Comparison of ENCODE assay signal across 16 cellular contexts in genomic region chr4:142378179-142378578, GRCh38.
A peak's percentile ranks its signal among the peaks of the same experiment; 100 is the strongest.
DNase-seq lines count a peak whose midpoint lies in the region; ATAC-seq lines count a peak whose summit lies in the region.
"Had no signal": no experiment of that assay in that cellular context is flagged by ENCODE, and none has a peak within 500 bp of the region (broad histone marks: within the 10 kb centered on the region; RNA-seq: fewer than 3 reads in every experiment).

No MANE protein-coding gene starts in this region.

- peaks cover 67% of the 10 kb centered on the region for H3K4me1 Mint-ChIP-seq in activated CD4-positive, alpha-beta T cell treated with anti-CD3 and anti-CD28 coated beads, Interleukin-2, amount 10 ng/mL, durations not matched to agents 7 days and 5 days
- peaks cover 24% of the 10 kb centered on the region for H3K4me1 Mint-ChIP-seq in activated naive CD8-positive, alpha-beta T cell treated with anti-CD3 and anti-CD28 coated beads, Interleukin-2, amount 10 ng/mL, durations not matched to agents 7 days and 5 days
- peaks cover 29 to 71% (median 60%) of the 10 kb centered on the region in 4 donors for H3K4me1 Mint-ChIP-seq in naive thymus-derived CD8-positive, alpha-beta T cell

- H3K4me3 ChIP-seq in GM23248 = no peak overlapping the region
- H3K4me3 ChIP-seq: lower lobe of right lung, MG63, neural progenitor cell, right lobe of liver had no signal

- no peaks in the 10 kb centered on the region for H3K9me3 ChIP-seq in GM23248 (ENCODE audit: low read depth)
- H3K9me3 ChIP-seq: lower lobe of right lung, MG63, right lobe of liver had no signal

- POLR2A ChIA-PET in activated CD4-positive, alpha-beta T cell treated with anti-CD3 and anti-CD28 coated beads, Interleukin-2, amount 10 ng/mL, durations not matched to agents 7 days and 5 days (lab: Charles Lee) = interaction anchor here (0.6 to 0.9 kb wide), 2 partner anchors 25 to 31 kb away, joined by 3 to 5 read pairs; no protein-coding TSS in a partner anchor
- POLR2A ChIA-PET in activated naive CD8-positive, alpha-beta T cell treated with anti-CD3 and anti-CD28 coated beads, Interleukin-2, amount 10 ng/mL, durations not matched to agents 7 days and 5 days (lab: Charles Lee) = interaction anchor here (1.3 kb wide), 1 partner anchor 27 kb away, joined by 6 read pairs; no protein-coding TSS in a partner anchor
- POLR2A ChIA-PET in naive thymus-derived CD8-positive, alpha-beta T cell (lab: Charles Lee) = interaction anchor here (1.2 to 1.4 kb wide), 2 partner anchors 9 to 25 kb away, joined by 3 read pairs; no protein-coding TSS in a partner anchor

- no peak for DNase-seq in activated CD4-positive, alpha-beta T cell treated with anti-CD3 and anti-CD28 coated beads, Interleukin-2, amount 10 ng/mL, durations not matched to agents 7 days and 5 days
- no peak for DNase-seq in activated CD4-positive, alpha-beta T cell treated with anti-CD3 and anti-CD28 coated beads for 4 hours
- no peak for DNase-seq in GM23248
- no peak for DNase-seq in activated naive CD8-positive, alpha-beta T cell treated with anti-CD3 and anti-CD28 coated beads, Interleukin-2, amount 10 ng/mL, durations not matched to agents 7 days and 5 days
- DNase-seq in naive thymus-derived CD8-positive, alpha-beta T cell = no peak
- DNase-seq in HPDE6-E6E7 (ENCODE audit: extremely low spot score) = no peak
- DNase-seq in SHP77 treated with DMSO at 0.1 percent for 48 hours (lab: John Stamatoyannopoulos, UW) = no peak
- DNase-seq: ACHN; amygdala; lower lobe of right lung; MG63; NCI-H2029; right lobe of liver; stimulated activated CD4-positive, alpha-beta T cell treated with anti-CD3 and anti-CD28 coated beads, Interleukin-4, amount 100 ng/mL, for 24 hours had no signal

- no peak overlapping the region for H3K9ac ChIP-seq in GM23248
- H3K9ac ChIP-seq: neural progenitor cell had no signal

- no peaks in the 10 kb centered on the region for H3K36me3 ChIP-seq in GM23248 (ENCODE audit: low read depth)
- H3K36me3 ChIP-seq: lower lobe of right lung, MG63, neural progenitor cell, right lobe of liver had no signal

- peak overlapping the region; percentile 81 for H3K27ac Mint-ChIP-seq in activated CD4-positive, alpha-beta T cell treated with anti-CD3 and anti-CD28 coated beads, Interleukin-2, amount 10 ng/mL, durations not matched to agents 7 days and 5 days
- peak overlapping the region; percentile 87 for H3K27ac Mint-ChIP-seq in activated naive CD8-positive, alpha-beta T cell treated with anti-CD3 and anti-CD28 coated beads, Interleukin-2, amount 10 ng/mL, durations not matched to agents 7 days and 5 days
- peak overlapping the region in 6 of 10 donors; percentile 4 to 92 (median 58) for H3K27ac Mint-ChIP-seq in naive thymus-derived CD8-positive, alpha-beta T cell
- H3K27ac Mint-ChIP-seq: neural progenitor cell had no signal

- H3F3A ChIP-seq in GM23248 (ENCODE audit: insufficient read depth) = peaks cover 36% of the 10 kb centered on the region

- CTCF ChIA-PET in activated CD4-positive, alpha-beta T cell treated with anti-CD3 and anti-CD28 coated beads, Interleukin-2, amount 10 ng/mL, durations not matched to agents 7 days and 5 days (lab: Charles Lee) = interaction anchor here (0.7 to 2.3 kb wide), 12 partner anchors 10 to 42 kb away, joined by 3 to 7 read pairs (median 4); no protein-coding TSS in a partner anchor

- peaks cover 34% of the 10 kb centered on the region for H3K36me3 Mint-ChIP-seq in activated CD4-positive, alpha-beta T cell treated with anti-CD3 and anti-CD28 coated beads, Interleukin-2, amount 10 ng/mL, durations not matched to agents 7 days and 5 days (ENCODE audit: low read depth)
- peaks cover 17% of the 10 kb centered on the region for H3K36me3 Mint-ChIP-seq in activated naive CD8-positive, alpha-beta T cell treated with anti-CD3 and anti-CD28 coated beads, Interleukin-2, amount 10 ng/mL, durations not matched to agents 7 days and 5 days
- H3K36me3 Mint-ChIP-seq in naive thymus-derived CD8-positive, alpha-beta T cell = peaks cover 0 to 19% (median 4%) of the 10 kb centered on the region in 3 donors
- H3K36me3 Mint-ChIP-seq: neural progenitor cell had no signal

- H3K4me1 ChIP-seq in GM23248 (ENCODE audit: insufficient read depth) = peaks cover 70% of the 10 kb centered on the region
- H3K4me1 ChIP-seq: lower lobe of right lung, right lobe of liver had no signal

- WGBS in GM23248 (ENCODE audit: low coverage in 1 of 2, low lambda C conversion rate in 2 of 2, missing lambda C conversion rate in 2 of 2), 2 experiments = 93 to 97% methylated on average over 2 of the region's 2 CpGs

- no peaks in the 10 kb centered on the region for H4K20me1 ChIP-seq in GM23248 (ENCODE audit: insufficient read depth)

- peak overlapping the region; percentile 86 for H3K27ac ChIP-seq in GM23248
- H3K27ac ChIP-seq: lower lobe of right lung, neural progenitor cell, right lobe of liver had no signal

- H3K79me2 ChIP-seq in GM23248 (ENCODE audit: insufficient read depth) = peaks cover 70% of the 10 kb centered on the region

- no peaks in the 10 kb centered on the region for H3K27me3 ChIP-seq in GM23248 (replicated peaks; ENCODE audit: insufficient read depth)
- H3K27me3 ChIP-seq: MG63, neural progenitor cell, right lobe of liver had no signal

- no peak overlapping the region for H3K4me3 Mint-ChIP-seq in activated CD4-positive, alpha-beta T cell treated with anti-CD3 and anti-CD28 coated beads, Interleukin-2, amount 10 ng/mL, durations not matched to agents 7 days and 5 days
- peak overlapping the region; percentile 58 for H3K4me3 Mint-ChIP-seq in activated naive CD8-positive, alpha-beta T cell treated with anti-CD3 and anti-CD28 coated beads, Interleukin-2, amount 10 ng/mL, durations not matched to agents 7 days and 5 days
- H3K4me3 Mint-ChIP-seq in naive thymus-derived CD8-positive, alpha-beta T cell = peak overlapping the region in 5 of 10 donors; percentile 32 to 76 (median 50)
- H3K4me3 Mint-ChIP-seq: neural progenitor cell had no signal

- no peak for ATAC-seq in activated naive CD8-positive, alpha-beta T cell treated with anti-CD3 and anti-CD28 coated beads, Interleukin-2, amount 10 ng/mL, durations not matched to agents 7 days and 5 days (ENCODE audit: low read depth)
- no peak for ATAC-seq in naive thymus-derived CD8-positive, alpha-beta T cell
- ATAC-seq in HG02885 (IDR thresholded peaks at IDR 0.05; ENCODE audit: poor library complexity, unreplicated experiment) = no peak
- ATAC-seq: lower lobe of right lung, right lobe of liver had no signal

- no peaks in the 10 kb centered on the region for H3K27me3 Mint-ChIP-seq in activated CD4-positive, alpha-beta T cell treated with anti-CD3 and anti-CD28 coated beads, Interleukin-2, amount 10 ng/mL, durations not matched to agents 7 days and 5 days
- no peaks in the 10 kb centered on the region for H3K27me3 Mint-ChIP-seq in activated naive CD8-positive, alpha-beta T cell treated with anti-CD3 and anti-CD28 coated beads, Interleukin-2, amount 10 ng/mL, durations not matched to agents 7 days and 5 days
- no peaks in the 10 kb centered on the region for H3K27me3 Mint-ChIP-seq in naive thymus-derived CD8-positive, alpha-beta T cell

- in situ Hi-C loops in GM23248 (cut with MboI) = no loop called here

- no peaks in the 10 kb centered on the region for H3K9me3 Mint-ChIP-seq in activated CD4-positive, alpha-beta T cell treated with anti-CD3 and anti-CD28 coated beads, Interleukin-2, amount 10 ng/mL, durations not matched to agents 7 days and 5 days
- no peaks in the 10 kb centered on the region for H3K9me3 Mint-ChIP-seq in activated naive CD8-positive, alpha-beta T cell treated with anti-CD3 and anti-CD28 coated beads, Interleukin-2, amount 10 ng/mL, durations not matched to agents 7 days and 5 days
- H3K9me3 Mint-ChIP-seq in naive thymus-derived CD8-positive, alpha-beta T cell = no peaks in the 10 kb centered on the region
- H3K9me3 Mint-ChIP-seq: neural progenitor cell had no signal

- no peak overlapping the region for H2AFZ ChIP-seq in GM23248
- H2AFZ ChIP-seq: neural progenitor cell had no signal

- no peaks in the 10 kb centered on the region for H3K9me2 ChIP-seq in GM23248 (ENCODE audit: insufficient read depth)

- no peak overlapping the region for H3K4me2 ChIP-seq in GM23248 (ENCODE audit: unreplicated experiment)
- H3K4me2 ChIP-seq: neural progenitor cell had no signal
